In the genomic region with DNA sequence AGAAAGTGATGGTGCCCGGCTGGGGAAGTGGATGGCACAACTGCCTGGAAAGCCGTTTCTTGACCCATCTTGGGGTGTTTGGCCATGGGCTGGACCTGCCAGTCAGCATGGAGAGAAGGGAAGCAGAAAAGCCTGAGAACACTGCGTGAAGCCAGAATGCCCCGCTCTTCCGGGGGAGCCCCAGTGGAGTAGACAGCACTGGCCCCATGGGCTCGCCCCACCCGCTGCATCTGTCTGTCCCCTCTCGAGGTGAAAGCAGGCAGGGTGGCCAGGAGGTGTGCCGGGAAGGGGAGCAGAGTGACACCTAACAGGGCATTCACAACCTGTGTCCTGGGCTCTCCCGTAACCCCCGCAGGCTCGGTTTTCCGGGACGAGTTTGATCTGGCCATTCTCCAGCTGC, we compare ENCODE assay signal across 2 cellular contexts.
"Had no signal": no experiment of that assay in that cellular context is flagged by ENCODE, and none has a peak within 500 bp of the region (broad histone marks: within the 10 kb centered on the region; RNA-seq: fewer than 3 reads in every experiment).

No MANE protein-coding gene starts in this region.

- DNase-seq: GDM1, GF-D8 had no signal
